1 cellular context compared by ENCODE assay signal in genomic region chr10:533186-533585, GRCh38.
TF ChIP-seq lines count a peak whose summit lies in the region.

No MANE protein-coding gene starts in this region.

TF ChIP-seq in HepG2, 621 proteins besides CTCF, POLR2A, EP300 and RAD21 (continued from another document):
- no peak for TF ChIP-seq REPIN1 (CRISPR knock-in tag; IDR thresholded peaks at IDR 0.05; ENCODE audit: borderline replicate concordance, low read depth)
- TF ChIP-seq NBN (conservative IDR thresholded peaks at IDR 0.05) = no peak
- no peak for TF ChIP-seq ZNF761 (CRISPR knock-in tag; conservative IDR thresholded peaks at IDR 0.05)
- no peak for TF ChIP-seq ZNF543 (CRISPR knock-in tag; IDR thresholded peaks at IDR 0.05)
- no peak for TF ChIP-seq CERS6 (CRISPR knock-in tag; IDR thresholded peaks at IDR 0.05)
TF ChIP-seq in HepG2: peak in this region for 7.
